In genomic region chr12:109641422-109641821, GRCh38 we compare ENCODE assay signal across 25 cellular contexts.
"Had no signal": no experiment of that assay in that cellular context is flagged by ENCODE, and none has a peak within 500 bp of the region (broad histone marks: within the 10 kb centered on the region; RNA-seq: fewer than 3 reads in every experiment).

No MANE protein-coding gene starts in this region.

- DNase-seq: colonic mucosa; cortex of kidney; dermis blood vessel endothelial cell; dorsolateral prefrontal cortex; effector CD4-positive, alpha-beta T cell; effector CD8-positive, alpha-beta T cell; effector memory CD4-positive, alpha-beta T cell; effector memory CD8-positive, alpha-beta T cell; endodermal cell; erythroblast; esophagus squamous epithelium; foreskin fibroblast; foreskin keratinocyte; foreskin melanocyte; gastrocnemius medialis; glutamatergic neuron; head of caudate nucleus; heart left ventricle; heart right ventricle had no signal

- H3K27me3 ChIP-seq: colonic mucosa, gastrocnemius medialis had no signal

- H3K4me1 ChIP-seq: colonic mucosa, esophagus muscularis mucosa, esophagus squamous epithelium, foreskin keratinocyte, gastrocnemius medialis, gastroesophageal sphincter, heart left ventricle, heart right ventricle had no signal

- H3K4me3 Mint-ChIP-seq: dendritic cell treated with granulocyte-macrophage colony-stimulating factor and Interleukin-4, amounts not matched to agents 40 ng/mL and 50 ng/mL, for 4 days; effector memory CD8-positive, alpha-beta T cell; endodermal cell had no signal

- H3K27ac Mint-ChIP-seq: dendritic cell treated with granulocyte-macrophage colony-stimulating factor and Interleukin-4, amounts not matched to agents 40 ng/mL and 50 ng/mL, for 4 days; effector memory CD8-positive, alpha-beta T cell; endodermal cell had no signal

- H3K4me3 ChIP-seq: colonic mucosa, coronary artery, dorsolateral prefrontal cortex, esophagus muscularis mucosa, esophagus squamous epithelium, gastrocnemius medialis, gastroesophageal sphincter, heart left ventricle, heart right ventricle had no signal

- H3K4me1 Mint-ChIP-seq: endodermal cell had no signal

- H3K36me3 ChIP-seq: colonic mucosa, esophagus muscularis mucosa, esophagus squamous epithelium, gastrocnemius medialis, gastroesophageal sphincter, heart left ventricle, heart right ventricle had no signal

- H3K27ac ChIP-seq: colonic mucosa, coronary artery, epithelial cell of prostate, esophagus muscularis mucosa, esophagus squamous epithelium, foreskin keratinocyte, gastrocnemius medialis, gastroesophageal sphincter, heart left ventricle, heart right ventricle had no signal

- ATAC-seq: effector memory CD8-positive, alpha-beta T cell; esophagus mucosa; foreskin keratinocyte; gastrocnemius medialis; gastroesophageal sphincter; heart left ventricle; heart right ventricle had no signal

- H3K9me3 ChIP-seq: colonic mucosa, esophagus muscularis mucosa, esophagus squamous epithelium, gastrocnemius medialis, gastroesophageal sphincter, heart left ventricle, heart right ventricle had no signal

- H3K9me3 Mint-ChIP-seq: dendritic cell treated with granulocyte-macrophage colony-stimulating factor and Interleukin-4, amounts not matched to agents 40 ng/mL and 50 ng/mL, for 4 days; effector memory CD8-positive, alpha-beta T cell; endodermal cell had no signal
